In the genomic region with DNA sequence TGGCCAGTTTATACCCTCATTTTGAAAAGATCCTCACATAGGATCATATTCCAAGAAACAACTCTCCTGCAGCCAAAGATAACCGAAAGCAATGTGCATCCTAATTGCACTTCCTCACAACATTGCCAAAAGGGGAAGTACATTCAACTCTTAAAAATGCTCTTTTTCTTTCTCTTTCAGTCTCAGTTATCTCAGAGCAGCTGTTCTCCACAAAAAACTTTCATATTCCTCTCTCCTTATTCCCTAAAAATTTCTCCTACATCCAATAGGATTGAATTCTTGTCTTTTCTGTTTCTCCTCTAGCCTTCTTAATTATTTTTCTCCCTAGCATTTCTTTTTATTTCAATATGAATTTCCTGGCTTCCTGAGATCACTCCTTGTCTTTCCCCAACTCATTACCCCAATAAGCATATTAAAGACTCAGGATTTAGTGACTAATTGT, we compare ENCODE assay signal across 8 cellular contexts. TPM values are rescaled to one million over a fixed set of nuclear protein-coding genes. Genes with fewer than 3 reads are reported as not detected.
DNase-seq lines count a peak whose midpoint lies in the region; ATAC-seq and TF ChIP-seq lines count a peak whose summit lies in the region.

No MANE protein-coding gene starts in this region.

- peaks cover 8% of the 10 kb centered on the region; the same call in 1 of the 2 replicates for H3F3A ChIP-seq in PC-9 (ENCODE audit: insufficient read depth, low read depth)

- no peak for TF ChIP-seq CTCF in choroid plexus epithelial cell (conservative IDR thresholded peaks at IDR 0.05; ENCODE audit: low read depth, low read length)
- TF ChIP-seq CTCF in coronary artery (IDR thresholded peaks at IDR 0.05): no peak
- no peak for TF ChIP-seq CTCF in PC-9 (conservative IDR thresholded peaks at IDR 0.05)

- peaks cover 4% of the 10 kb centered on the region; the same call in 1 of the 2 replicates for H3K9me3 ChIP-seq in PC-9 (ENCODE audit: insufficient read depth, low read depth)

- no TSS peak for BruUV-seq in PC-9 (replicated peaks; lab: Mats Ljungman, UMichigan)

- H3K79me2 ChIP-seq in PC-9 (ENCODE audit: low read depth): no peaks in the 10 kb centered on the region

- no peak overlapping the region for H3K4me2 ChIP-seq in PC-9

- H4K20me1 ChIP-seq in PC-9 (ENCODE audit: insufficient read depth): no peaks in the 10 kb centered on the region

- no peak overlapping the region for H3K27ac ChIP-seq in coronary artery
- no peak overlapping the region for H3K27ac ChIP-seq in PC-9

- CTCF ChIA-PET in PC-9 (lab: Charles Lee): interaction anchor here (0.6 kb wide), 1 partner anchor 10 kb away, joined by 3 read pairs; no protein-coding TSS in a partner anchor

- intact Hi-C loops in PC-9 (cut with micrococcal nuclease; ENCODE audit: unreplicated experiment): no loop called here

- H3K4me3 ChIP-seq in choroid plexus epithelial cell (ENCODE audit: low read depth, low read length) (no peak overlapping the region), coronary artery (no peak overlapping the region), PC-9 (no peak overlapping the region)

- H3K27me3 ChIP-seq in PC-9 (ENCODE audit: insufficient read depth, low read depth): no peaks in the 10 kb centered on the region

- ATAC-seq in GM21528 (IDR thresholded peaks at IDR 0.05; ENCODE audit: low FRiP score, unreplicated experiment): peak; percentile 64
- peak; percentile 46 for ATAC-seq in HG03575 (IDR thresholded peaks at IDR 0.05; ENCODE audit: extremely low read depth, insufficient number of reproducible peaks, low FRiP score, unreplicated experiment)

- no peaks in the 10 kb centered on the region for H3K9me2 ChIP-seq in PC-9 (ENCODE audit: insufficient read depth)

- peak; percentile 55 for DNase-seq in GF-D8 (lab: John Stamatoyannopoulos, UW)
- peak; percentile 68 for DNase-seq in choroid plexus epithelial cell (ENCODE audit: low read depth)
- DNase-seq in coronary artery (ENCODE audit: low spot score): no peak
- DNase-seq in effector CD4-positive, alpha-beta T cell: no peak
- DNase-seq in PC-9: no peak
- DNase-seq in epidermal melanocyte (ENCODE audit: insufficient read length, low spot score): no peak

- no peaks in the 10 kb centered on the region for H3K36me3 ChIP-seq in PC-9 (ENCODE audit: low read depth)

- POLR2A ChIA-PET in PC-9 (lab: Charles Lee; ENCODE audit: unreplicated experiment): no interaction called here

- no peak overlapping the region for H2AFZ ChIP-seq in PC-9

- H3K4me1 ChIP-seq in PC-9 (replicated peaks; ENCODE audit: insufficient read depth): peaks cover 18% of the 10 kb centered on the region

RNA-seq across cellular contexts. Expression of a gene that starts 7.4 kb away (rescaled TPM):
- total RNA-seq in PC-9 (2021): 32.7 and 42.8 TPM in 2 replicates

Comparison
In these comparisons a context has a peak if more than half of its experiments do, and no peak if none do; other contexts are left out.
1. DNase-seq: peak in GF-D8 (single experiment) and choroid plexus epithelial cell (single experiment); none in coronary artery (single experiment), effector CD4-positive, alpha-beta T cell (single experiment), PC-9 (0 of 2) and epidermal melanocyte (single experiment).